In the genomic region with DNA sequence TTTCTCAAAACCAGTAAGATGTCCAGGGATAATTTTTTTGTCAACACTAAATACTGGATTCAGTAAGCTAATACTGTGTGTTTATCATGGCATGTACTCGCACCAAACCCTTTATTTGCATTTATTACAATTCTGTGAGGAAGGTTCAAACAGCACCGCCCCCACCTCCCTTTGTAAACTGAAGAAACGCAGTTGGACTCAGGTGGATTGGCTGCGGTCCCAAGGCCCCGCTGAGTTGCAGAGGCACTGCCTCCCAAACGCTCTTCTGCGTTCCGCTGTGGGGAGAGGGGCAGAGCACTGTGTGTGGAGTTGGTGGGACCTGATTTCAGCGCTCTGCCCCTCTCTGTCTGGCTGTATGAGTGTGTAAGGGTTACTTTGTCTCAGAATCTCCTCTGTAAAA, we compare ENCODE assay signal across 8 cellular contexts. TPM values are rescaled to one million over a fixed set of nuclear protein-coding genes. Genes with fewer than 3 reads are reported as not detected.
DNase-seq lines count a peak whose midpoint lies in the region; ATAC-seq, FAIRE-seq and TF ChIP-seq lines count a peak whose summit lies in the region.

No MANE protein-coding gene starts in this region.

- CTCF ChIA-PET in HepG2 (lab: Yijun Ruan, JAX; ENCODE audit: low intra/inter-chr PET ratio, low total read pairs) = no interaction called here

- FAIRE-seq in HepG2 (lab: Jason Lieb, UNC) = peak; percentile 4

- no peaks in the 10 kb centered on the region for H3K9me3 ChIP-seq in HepG2 (ENCODE audit: low read length)
- no peaks in the 10 kb centered on the region for H3K9me3 ChIP-seq in right lobe of liver
- no peaks in the 10 kb centered on the region for H3K9me3 ChIP-seq in OCI-LY1 (ENCODE audit: low read length)
- no peaks in the 10 kb centered on the region for H3K9me3 ChIP-seq in esophagus muscularis mucosa

- TF ChIP-seq CTCF in HepG2 (CRISPR knock-in tag; IDR thresholded peaks at IDR 0.05) (no peak), right lobe of liver (IDR thresholded peaks at IDR 0.05) (no peak), OCI-LY1 (IDR thresholded peaks at IDR 0.05; ENCODE audit: low read length) (no peak), esophagus muscularis mucosa (IDR thresholded peaks at IDR 0.05) (no peak), type B pancreatic cell (conservative IDR thresholded peaks at IDR 0.05) (no peak)

- DNase-seq in HepG2 (ENCODE audit: low spot score) (peak; percentile 35), right lobe of liver (no peak), esophagus muscularis mucosa (ENCODE audit: extremely low spot score) (no peak), type B pancreatic cell (ENCODE audit: extremely low spot score, unreplicated experiment) (no peak), hepatic stellate cell (ENCODE audit: low spot score) (no peak)

- H3K36me3 ChIP-seq in HepG2 (replicated peaks in 1 of 2; ENCODE audit: control insufficient read depth in 1 of 2, insufficient read depth in 2 of 2, low read length in 2 of 2) = peaks cover 17 to 44% of the 10 kb centered on the region in 2 experiments; a peak in 4 of 5 replicates
- H3K36me3 ChIP-seq in right lobe of liver = peaks cover 0 to 19% (median 3%) of the 10 kb centered on the region in 4 donors
- H3K36me3 ChIP-seq in OCI-LY1 (ENCODE audit: insufficient read depth, low read length) = peaks cover 39% of the 10 kb centered on the region; the same call in 1 of the 2 replicates
- peaks cover 26 to 45% (median 35%) of the 10 kb centered on the region in 4 donors for H3K36me3 ChIP-seq in esophagus muscularis mucosa

- H3K4me1 Mint-ChIP-seq in type B pancreatic cell (ENCODE audit: unreplicated experiment) = peaks cover 8% of the 10 kb centered on the region

- peak overlapping the region; percentile 97 for H3K9ac ChIP-seq in HepG2 (ENCODE audit: insufficient read depth, low read depth, low read length)
- peak overlapping the region; percentile 94 for H3K9ac ChIP-seq in OCI-LY1 (ENCODE audit: low read length)

- POLR2A ChIA-PET in HepG2 (lab: Yijun Ruan, JAX) = no interaction called here

- no peaks in the 10 kb centered on the region for H3F3A ChIP-seq in OCI-LY1 (ENCODE audit: insufficient read depth, low read length)

- H3K27ac ChIP-seq in HepG2 (ENCODE audit: extremely low read length, insufficient read depth, low read length) (peak overlapping the region; percentile 97), right lobe of liver (no peak overlapping the region), OCI-LY1 (ENCODE audit: low read depth, low read length, poor library complexity, severe bottlenecking) (peak overlapping the region; percentile 98), esophagus muscularis mucosa (replicated peaks in 1 of 4) (peak overlapping the region in 3 of 4 donors; percentile 80 to 81 (median 81))

- no peak for TF ChIP-seq POLR2A in HepG2 (IDR thresholded peaks at IDR 0.05; ENCODE audit: insufficient read depth in 1 of 2, low read depth in 2 of 2, low read length in 2 of 2)
- no peak for TF ChIP-seq POLR2A in right lobe of liver (IDR thresholded peaks at IDR 0.05)
- no peak for TF ChIP-seq POLR2A in esophagus muscularis mucosa (IDR thresholded peaks at IDR 0.05; ENCODE audit: low read depth)

- H3K27ac Mint-ChIP-seq in type B pancreatic cell = peak overlapping the region; percentile 87

- intact Hi-C loops in HepG2 (cut with micrococcal nuclease; ENCODE audit: unreplicated experiment) (loop anchor here (2.0 to 5.0 kb wide), 2 partner anchors 21 to 76 kb away; a partner anchor contains a TSS), right lobe of liver (cut with DNase I) (loop anchor here in 1 of 2 donors (10.0 kb wide), 1 partner anchor 79 kb away; no protein-coding TSS in a partner anchor), esophagus muscularis mucosa (cut with DNase I) (loop anchor here (2.0 to 10.0 kb wide), 4 partner anchors 36 to 313 kb away; a partner anchor contains a TSS)

- H3K36me3 Mint-ChIP-seq in type B pancreatic cell = peaks cover 4% of the 10 kb centered on the region

- BruUV-seq in HepG2 (replicated peaks; lab: Mats Ljungman, UMichigan) = no TSS peak

- H3K4me3 ChIP-seq in HepG2 (replicated peaks in 1 of 3; ENCODE audit: insufficient read depth in 1 of 3, low read depth in 2 of 3, low read length in 3 of 3) (peak overlapping the region; percentile 60 to 77 (median 65)), right lobe of liver (no peak overlapping the region), OCI-LY1 (ENCODE audit: low read depth, low read length, poor library complexity, severe bottlenecking) (peak overlapping the region; percentile 66), esophagus muscularis mucosa (peak overlapping the region in 2 of 4 donors; percentile 62 to 72)

- H2AFZ ChIP-seq in HepG2 (ENCODE audit: low read length) (no peak overlapping the region), OCI-LY1 (ENCODE audit: low read length) (no peak overlapping the region)

- H3K9me3 Mint-ChIP-seq in type B pancreatic cell = no peaks in the 10 kb centered on the region

- TF ChIP-seq EP300 in HepG2 (IDR thresholded peaks at IDR 0.05; ENCODE audit: low read depth in 2 of 2, low read length in 2 of 2) = no peak
- no peak for TF ChIP-seq EP300 in HepG2 (CRISPR knock-in tag; IDR thresholded peaks at IDR 0.05; ENCODE audit: borderline replicate concordance)
- no peak for TF ChIP-seq EP300 in esophagus muscularis mucosa (IDR thresholded peaks at IDR 0.05)

- H3K4me2 ChIP-seq in HepG2 (ENCODE audit: low read depth, low read length) (peak overlapping the region; percentile 83), OCI-LY1 (ENCODE audit: low read length) (peak overlapping the region; percentile 96)

- WGBS in HepG2 (ENCODE audit: low lambda C conversion rate) = 15% methylated on average over 4 of the region's 9 CpGs
- 7% methylated on average over 5 of the region's 9 CpGs for WGBS in right lobe of liver (ENCODE audit: insufficient coverage, low coverage, low lambda C conversion rate, missing lambda C conversion rate)
- 81% methylated on average over 9 of the region's 9 CpGs for WGBS in esophagus muscularis mucosa

- peaks cover 9% of the 10 kb centered on the region for H3K79me2 ChIP-seq in HepG2 (ENCODE audit: insufficient read depth, low read length)
- no peaks in the 10 kb centered on the region for H3K79me2 ChIP-seq in OCI-LY1 (ENCODE audit: insufficient read depth, low read length)

- H3K27me3 ChIP-seq in HepG2 (ENCODE audit: control insufficient read depth in 1 of 2, insufficient read depth in 2 of 2, low read length in 2 of 2) = no peaks in the 10 kb centered on the region
- no peaks in the 10 kb centered on the region for H3K27me3 ChIP-seq in right lobe of liver
- no peaks in the 10 kb centered on the region for H3K27me3 ChIP-seq in OCI-LY1 (ENCODE audit: insufficient read depth, low read length)
- H3K27me3 ChIP-seq in esophagus muscularis mucosa = no peaks in the 10 kb centered on the region

- ATAC-seq in HepG2 (no peak), right lobe of liver (no peak), HG02981 (IDR thresholded peaks at IDR 0.05; ENCODE audit: unreplicated experiment) (no peak), GM21528 (IDR thresholded peaks at IDR 0.05; ENCODE audit: low FRiP score, unreplicated experiment) (no peak)

- in situ Hi-C loops in HepG2 (cut with HindIII; ENCODE audit: extremely low pct_ligation_motif_present, low pct_unique_long_range_greater_than_20kb) = no loop called here

- H3K4me1 ChIP-seq in HepG2 (ENCODE audit: insufficient read depth, low read length) (peaks cover 11% of the 10 kb centered on the region), right lobe of liver (peaks cover 0 to 16% (median 6%) of the 10 kb centered on the region in 4 donors), OCI-LY1 (ENCODE audit: insufficient read depth, low read length, severe bottlenecking) (peaks cover 24% of the 10 kb centered on the region), esophagus muscularis mucosa (peaks cover 37 to 61% (median 57%) of the 10 kb centered on the region in 4 donors)

- H4K20me1 ChIP-seq in HepG2 (ENCODE audit: insufficient read depth, low read length) = no peaks in the 10 kb centered on the region
- no peaks in the 10 kb centered on the region for H4K20me1 ChIP-seq in OCI-LY1 (ENCODE audit: insufficient read depth, low read length)

- peak overlapping the region; percentile 88 for H3K4me3 Mint-ChIP-seq in type B pancreatic cell

- no peak for TF ChIP-seq RAD21 in HepG2 (CRISPR knock-in tag; IDR thresholded peaks at IDR 0.05)

- H3K9me2 ChIP-seq in OCI-LY1 (ENCODE audit: low read depth, low read length) = no peaks in the 10 kb centered on the region

- H3K27me3 Mint-ChIP-seq in type B pancreatic cell = no peaks in the 10 kb centered on the region

RNA-seq across cellular contexts. Expression of a gene that starts 1.2 kb away (rescaled TPM):
- total RNA-seq in HepG2 (2016; rRNA removed; fragmentation: Illumina TruSeq; extraction: Trizol) (10.0 and 15.1 TPM in 2 replicates), right lobe of liver (1 to 10 TPM; 4.8 to 7.9 (median 6.6) TPM), esophagus muscularis mucosa (10 to 100 TPM in 1 of 4 donors, 1 to 10 TPM in 3; 5.3 to 12.7 (median 9.2) TPM), type B pancreatic cell (ENCODE audit: low replicate concordance) (14.0 and 20.3 TPM in 2 replicates)
- 6.0 TPM in 2 replicates for total RNA-seq in HepG2 (2016; cell fraction: cytosol; rRNA removed; fragmentation: Illumina TruSeq; extraction: Trizol; ENCODE audit: low read depth)
- total RNA-seq in HepG2 (2016; cell fraction: insoluble cytoplasmic fraction; rRNA removed; fragmentation: Illumina TruSeq; extraction: Trizol) = 9.7 and 17.0 TPM in 2 replicates
- 7.6 and 8.9 TPM in 2 replicates for total RNA-seq in HepG2 (2016; cell fraction: membrane; rRNA removed; fragmentation: Illumina TruSeq; extraction: Trizol)
- 9.4 and 11.4 TPM in 2 replicates for total RNA-seq in HepG2 (2016; cell fraction: nucleus; rRNA removed; fragmentation: Illumina TruSeq; extraction: Trizol)
- polyA plus RNA-seq in HepG2 (2011; rRNA removed) = 12.9 and 14.1 TPM in 2 replicates
- 6.2 and 8.5 TPM in 2 replicates for polyA plus RNA-seq in HepG2 (2011; cell fraction: cytosol; rRNA removed)
- polyA plus RNA-seq in HepG2 (2011; cell fraction: nucleus; rRNA removed) = 61.8 and 71.8 TPM in 2 replicates
- polyA plus RNA-seq in HepG2 (2012) = 14.2 and 14.4 TPM in 2 replicates
- polyA plus RNA-seq in HepG2 (2016; cell fraction: cytosol; fragmentation: Illumina TruSeq; extraction: Trizol; ENCODE audit: low read depth) = 2.2 and 3.1 TPM in 2 replicates
- polyA plus RNA-seq in HepG2 (2016; cell fraction: insoluble cytoplasmic fraction; fragmentation: Illumina TruSeq; extraction: Trizol; ENCODE audit: low read depth) = 11.9 and 21.8 TPM in 2 replicates
- polyA plus RNA-seq in HepG2 (2016; cell fraction: membrane; fragmentation: Illumina TruSeq; extraction: Trizol; ENCODE audit: low read depth) = 5.0 and 5.7 TPM in 2 replicates
- polyA plus RNA-seq in HepG2 (2016; cell fraction: nucleus; fragmentation: Illumina TruSeq; extraction: Trizol; ENCODE audit: insufficient read depth, low read depth) = 25.8 and 26.4 TPM in 2 replicates
- polyA minus RNA-seq in HepG2 (2011; rRNA and poly(A)+ RNA removed; ENCODE audit: low replicate concordance) = 5.9 and 24.5 TPM in 2 replicates
- polyA minus RNA-seq in HepG2 (2011; cell fraction: cytosol; rRNA and poly(A)+ RNA removed) = 3.3 and 3.4 TPM in 2 replicates
- 11.7 and 13.4 TPM in 2 replicates for polyA minus RNA-seq in HepG2 (2011; cell fraction: nucleus; rRNA and poly(A)+ RNA removed)

RNA-seq across cellular contexts. Expression of a gene that starts 20.8 kb away (rescaled TPM):
- 39.2 and 39.7 TPM in 2 replicates for total RNA-seq in HepG2 (2016; rRNA removed; fragmentation: Illumina TruSeq; extraction: Trizol)
- total RNA-seq in HepG2 (2016; cell fraction: cytosol; rRNA removed; fragmentation: Illumina TruSeq; extraction: Trizol; ENCODE audit: low read depth) = 7.4 and 8.3 TPM in 2 replicates
- total RNA-seq in HepG2 (2016; cell fraction: insoluble cytoplasmic fraction; rRNA removed; fragmentation: Illumina TruSeq; extraction: Trizol) = 37.2 and 42.0 TPM in 2 replicates
- 10.7 and 11.5 TPM in 2 replicates for total RNA-seq in HepG2 (2016; cell fraction: membrane; rRNA removed; fragmentation: Illumina TruSeq; extraction: Trizol)
- total RNA-seq in HepG2 (2016; cell fraction: nucleus; rRNA removed; fragmentation: Illumina TruSeq; extraction: Trizol) = 29.9 and 30.4 TPM in 2 replicates
- 33.8 and 39.6 TPM in 2 replicates for polyA plus RNA-seq in HepG2 (2011; rRNA removed)
- polyA plus RNA-seq in HepG2 (2011; cell fraction: cytosol; rRNA removed) = 28.5 and 36.4 TPM in 2 replicates
- polyA plus RNA-seq in HepG2 (2011; cell fraction: nucleus; rRNA removed) = 128 and 143 TPM in 2 replicates
- 23.6 and 29.6 TPM in 2 replicates for polyA plus RNA-seq in HepG2 (2012)
- 3.2 and 3.8 TPM in 2 replicates for polyA plus RNA-seq in HepG2 (2016; cell fraction: cytosol; fragmentation: Illumina TruSeq; extraction: Trizol; ENCODE audit: low read depth)
- polyA plus RNA-seq in HepG2 (2016; cell fraction: insoluble cytoplasmic fraction; fragmentation: Illumina TruSeq; extraction: Trizol; ENCODE audit: low read depth) = 31.6 and 37.2 TPM in 2 replicates
- 6.4 and 8.0 TPM in 2 replicates for polyA plus RNA-seq in HepG2 (2016; cell fraction: membrane; fragmentation: Illumina TruSeq; extraction: Trizol; ENCODE audit: low read depth)
- polyA plus RNA-seq in HepG2 (2016; cell fraction: nucleus; fragmentation: Illumina TruSeq; extraction: Trizol; ENCODE audit: insufficient read depth, low read depth) = 52.0 and 53.3 TPM in 2 replicates
- polyA minus RNA-seq in HepG2 (2011; rRNA and poly(A)+ RNA removed; ENCODE audit: low replicate concordance) = 77.7 and 119 TPM in 2 replicates
- 23.5 and 25.8 TPM in 2 replicates for polyA minus RNA-seq in HepG2 (2011; cell fraction: cytosol; rRNA and poly(A)+ RNA removed)
- 37.1 and 48.0 TPM in 2 replicates for polyA minus RNA-seq in HepG2 (2011; cell fraction: nucleus; rRNA and poly(A)+ RNA removed)
- total RNA-seq in right lobe of liver = 10 to 100 TPM; 13.3 to 33.0 (median 25.4) TPM
- total RNA-seq in esophagus muscularis mucosa = 100 to 1,000 TPM in 1 of 4 donors, 10 to 100 TPM in 3; 88.6 to 113 (median 93.2) TPM
- total RNA-seq in type B pancreatic cell (ENCODE audit: low replicate concordance) = 78.9 and 80.2 TPM in 2 replicates

RNA-seq across cellular contexts. Expression of a gene that starts 23.6 kb away (rescaled TPM):
- total RNA-seq in HepG2 (2016; rRNA removed; fragmentation: Illumina TruSeq; extraction: Trizol) (28.3 and 30.0 TPM in 2 replicates), right lobe of liver (10 to 100 TPM in 4 of 6 experiments, 1 to 10 TPM in 2; 8.8 to 17.6 (median 11.5) TPM), esophagus muscularis mucosa (1 to 10 TPM; 5.1 to 7.9 (median 6.0) TPM), type B pancreatic cell (ENCODE audit: low replicate concordance) (16.8 and 18.9 TPM in 2 replicates)
- total RNA-seq in HepG2 (2016; cell fraction: cytosol; rRNA removed; fragmentation: Illumina TruSeq; extraction: Trizol; ENCODE audit: low read depth) = 9.5 and 9.9 TPM in 2 replicates
- total RNA-seq in HepG2 (2016; cell fraction: insoluble cytoplasmic fraction; rRNA removed; fragmentation: Illumina TruSeq; extraction: Trizol) = 29.5 and 31.1 TPM in 2 replicates
- total RNA-seq in HepG2 (2016; cell fraction: membrane; rRNA removed; fragmentation: Illumina TruSeq; extraction: Trizol) = 19.0 and 21.4 TPM in 2 replicates
- total RNA-seq in HepG2 (2016; cell fraction: nucleus; rRNA removed; fragmentation: Illumina TruSeq; extraction: Trizol) = 14.9 and 16.3 TPM in 2 replicates
- polyA plus RNA-seq in HepG2 (2011; rRNA removed) = 18.7 and 21.7 TPM in 2 replicates
- 21.7 and 23.0 TPM in 2 replicates for polyA plus RNA-seq in HepG2 (2011; cell fraction: cytosol; rRNA removed)
- 18.2 and 23.4 TPM in 2 replicates for polyA plus RNA-seq in HepG2 (2011; cell fraction: nucleus; rRNA removed)
- polyA plus RNA-seq in HepG2 (2012) = 12.4 and 14.3 TPM in 2 replicates
- polyA plus RNA-seq in HepG2 (2016; cell fraction: cytosol; fragmentation: Illumina TruSeq; extraction: Trizol; ENCODE audit: low read depth) = 15.3 and 16.8 TPM in 2 replicates
- polyA plus RNA-seq in HepG2 (2016; cell fraction: insoluble cytoplasmic fraction; fragmentation: Illumina TruSeq; extraction: Trizol; ENCODE audit: low read depth) = 32.6 and 35.8 TPM in 2 replicates
- 20.1 and 22.5 TPM in 2 replicates for polyA plus RNA-seq in HepG2 (2016; cell fraction: membrane; fragmentation: Illumina TruSeq; extraction: Trizol; ENCODE audit: low read depth)
- 23.2 and 27.0 TPM in 2 replicates for polyA plus RNA-seq in HepG2 (2016; cell fraction: nucleus; fragmentation: Illumina TruSeq; extraction: Trizol; ENCODE audit: insufficient read depth, low read depth)
- polyA minus RNA-seq in HepG2 (2011; rRNA and poly(A)+ RNA removed; ENCODE audit: low replicate concordance) = 12.2 and 28.5 TPM in 2 replicates
- 8.2 and 8.6 TPM in 2 replicates for polyA minus RNA-seq in HepG2 (2011; cell fraction: cytosol; rRNA and poly(A)+ RNA removed)
- polyA minus RNA-seq in HepG2 (2011; cell fraction: nucleus; rRNA and poly(A)+ RNA removed) = 13.3 and 14.7 TPM in 2 replicates

RNA-seq across cellular contexts. Expression of a gene that starts 38.4 kb away (rescaled TPM):
- 162 and 214 TPM in 2 replicates for total RNA-seq in HepG2 (2016; rRNA removed; fragmentation: Illumina TruSeq; extraction: Trizol)
- 34.9 and 40.5 TPM in 2 replicates for total RNA-seq in HepG2 (2016; cell fraction: cytosol; rRNA removed; fragmentation: Illumina TruSeq; extraction: Trizol; ENCODE audit: low read depth)
- 154 and 213 TPM in 2 replicates for total RNA-seq in HepG2 (2016; cell fraction: insoluble cytoplasmic fraction; rRNA removed; fragmentation: Illumina TruSeq; extraction: Trizol)
- total RNA-seq in HepG2 (2016; cell fraction: membrane; rRNA removed; fragmentation: Illumina TruSeq; extraction: Trizol) = 43.7 and 44.0 TPM in 2 replicates
- total RNA-seq in HepG2 (2016; cell fraction: nucleus; rRNA removed; fragmentation: Illumina TruSeq; extraction: Trizol) = 138 and 141 TPM in 2 replicates
- polyA plus RNA-seq in HepG2 (2011; rRNA removed) = 85.1 and 137 TPM in 2 replicates
- 79.0 and 105 TPM in 2 replicates for polyA plus RNA-seq in HepG2 (2011; cell fraction: cytosol; rRNA removed)
- polyA plus RNA-seq in HepG2 (2011; cell fraction: nucleus; rRNA removed) = 141 and 237 TPM in 2 replicates
- 46.3 and 69.1 TPM in 2 replicates for polyA plus RNA-seq in HepG2 (2012)
- 7.9 and 8.3 TPM in 2 replicates for polyA plus RNA-seq in HepG2 (2016; cell fraction: cytosol; fragmentation: Illumina TruSeq; extraction: Trizol; ENCODE audit: low read depth)
- polyA plus RNA-seq in HepG2 (2016; cell fraction: insoluble cytoplasmic fraction; fragmentation: Illumina TruSeq; extraction: Trizol; ENCODE audit: low read depth) = 161 and 179 TPM in 2 replicates
- polyA plus RNA-seq in HepG2 (2016; cell fraction: membrane; fragmentation: Illumina TruSeq; extraction: Trizol; ENCODE audit: low read depth) = 21.4 and 24.5 TPM in 2 replicates
- polyA plus RNA-seq in HepG2 (2016; cell fraction: nucleus; fragmentation: Illumina TruSeq; extraction: Trizol; ENCODE audit: insufficient read depth, low read depth) = 138 and 146 TPM in 2 replicates
- 266 and 946 TPM in 2 replicates for polyA minus RNA-seq in HepG2 (2011; rRNA and poly(A)+ RNA removed; ENCODE audit: low replicate concordance)
- polyA minus RNA-seq in HepG2 (2011; cell fraction: cytosol; rRNA and poly(A)+ RNA removed) = 56.3 and 76.3 TPM in 2 replicates
- polyA minus RNA-seq in HepG2 (2011; cell fraction: nucleus; rRNA and poly(A)+ RNA removed) = 88.1 and 114 TPM in 2 replicates
- 1 to 10 TPM; 1.2 to 8.8 (median 4.3) TPM for total RNA-seq in right lobe of liver
- total RNA-seq in esophagus muscularis mucosa = 1 to 10 TPM; 4.0 to 5.8 (median 4.6) TPM
- 54.6 and 101 TPM in 2 replicates for total RNA-seq in type B pancreatic cell (ENCODE audit: low replicate concordance)

RNA-seq across cellular contexts. Expression of a gene that starts 52.8 kb away (rescaled TPM):
- total RNA-seq in HepG2 (2016; rRNA removed; fragmentation: Illumina TruSeq; extraction: Trizol) = 6.7 and 17.5 TPM in 2 replicates
- 8.9 and 9.3 TPM in 2 replicates for total RNA-seq in HepG2 (2016; cell fraction: cytosol; rRNA removed; fragmentation: Illumina TruSeq; extraction: Trizol; ENCODE audit: low read depth)
- total RNA-seq in HepG2 (2016; cell fraction: insoluble cytoplasmic fraction; rRNA removed; fragmentation: Illumina TruSeq; extraction: Trizol) = 5.6 and 21.4 TPM in 2 replicates
- total RNA-seq in HepG2 (2016; cell fraction: membrane; rRNA removed; fragmentation: Illumina TruSeq; extraction: Trizol) = 9.6 and 10.0 TPM in 2 replicates
- total RNA-seq in HepG2 (2016; cell fraction: nucleus; rRNA removed; fragmentation: Illumina TruSeq; extraction: Trizol) = 31.3 and 36.5 TPM in 2 replicates
- 43.8 and 51.5 TPM in 2 replicates for polyA plus RNA-seq in HepG2 (2011; rRNA removed)
- 18.4 and 29.4 TPM in 2 replicates for polyA plus RNA-seq in HepG2 (2011; cell fraction: cytosol; rRNA removed)
- polyA plus RNA-seq in HepG2 (2011; cell fraction: nucleus; rRNA removed) = 296 and 398 TPM in 2 replicates
- polyA plus RNA-seq in HepG2 (2012) = 13.2 and 18.7 TPM in 2 replicates
- 1.5 and 2.3 TPM in 2 replicates for polyA plus RNA-seq in HepG2 (2016; cell fraction: cytosol; fragmentation: Illumina TruSeq; extraction: Trizol; ENCODE audit: low read depth)
- polyA plus RNA-seq in HepG2 (2016; cell fraction: insoluble cytoplasmic fraction; fragmentation: Illumina TruSeq; extraction: Trizol; ENCODE audit: low read depth) = 7.9 and 9.3 TPM in 2 replicates
- polyA plus RNA-seq in HepG2 (2016; cell fraction: membrane; fragmentation: Illumina TruSeq; extraction: Trizol; ENCODE audit: low read depth) = 5.8 and 8.8 TPM in 2 replicates
- 117 and 126 TPM in 2 replicates for polyA plus RNA-seq in HepG2 (2016; cell fraction: nucleus; fragmentation: Illumina TruSeq; extraction: Trizol; ENCODE audit: insufficient read depth, low read depth)
- polyA minus RNA-seq in HepG2 (2011; rRNA and poly(A)+ RNA removed; ENCODE audit: low replicate concordance) = 46.3 and 58.9 TPM in 2 replicates
- 16.2 and 16.4 TPM in 2 replicates for polyA minus RNA-seq in HepG2 (2011; cell fraction: cytosol; rRNA and poly(A)+ RNA removed)
- 38.2 and 38.5 TPM in 2 replicates for polyA minus RNA-seq in HepG2 (2011; cell fraction: nucleus; rRNA and poly(A)+ RNA removed)
- total RNA-seq in right lobe of liver = 10 to 100 TPM; 41.4 to 91.6 (median 59.8) TPM
- total RNA-seq in esophagus muscularis mucosa = 10 to 100 TPM; 27.0 to 80.9 (median 31.7) TPM
- total RNA-seq in type B pancreatic cell (ENCODE audit: low replicate concordance) = 43.0 and 60.2 TPM in 2 replicates

Comparison
In these comparisons a context has a peak if more than half of its experiments do, and no peak if none do; other contexts are left out.
1. H3K27ac ChIP-seq: peak in HepG2 (single experiment), OCI-LY1 (single experiment) and esophagus muscularis mucosa (3 of 4); none in right lobe of liver (0 of 3).
2. H3K4me3 ChIP-seq: peak in HepG2 (3 of 3) and OCI-LY1 (single experiment); none in right lobe of liver (0 of 3).